ENCODE assay signal across 14 cellular contexts in genomic region chr12:93449277-93449676, GRCh38. TPM values are rescaled to one million over a fixed set of nuclear protein-coding genes. Genes with fewer than 3 reads are reported as not detected.
DNase-seq lines count a peak whose midpoint lies in the region; ATAC-seq and TF ChIP-seq lines count a peak whose summit lies in the region.
"Had no signal": no experiment of that assay in that cellular context is flagged by ENCODE, and none has a peak within 500 bp of the region (broad histone marks: within the 10 kb centered on the region; RNA-seq: fewer than 3 reads in every experiment).

No MANE protein-coding gene starts in this region.

- H3K36me3 ChIP-seq in heart right ventricle = no peaks in the 10 kb centered on the region
- H3K36me3 ChIP-seq: neutrophil had no signal

- H3K27ac ChIP-seq in heart right ventricle = no peak overlapping the region
- H3K27ac ChIP-seq: coronary artery, neutrophil had no signal

- peak overlapping the region in 1 of 6 donors; percentile 71 for H3K27ac Mint-ChIP-seq in naive B cell
- H3K27ac Mint-ChIP-seq: WTC11 had no signal

- intact Hi-C loops in heart right ventricle (cut with DNase I) = no loop called here

- in situ Hi-C loops in G401 (cut with HindIII; ENCODE audit: low sequenced_read_pairs) = no loop called here

- no peaks in the 10 kb centered on the region for H3K9me3 ChIP-seq in heart right ventricle
- H3K9me3 ChIP-seq: neutrophil had no signal

- H3K27me3 Mint-ChIP-seq in naive B cell = peaks cover 0 to 3% (median 0%) of the 10 kb centered on the region in 3 donors

- no peak for TF ChIP-seq CTCF in heart right ventricle (IDR thresholded peaks at IDR 0.05)

- peaks cover 0 to 3% (median 0%) of the 10 kb centered on the region in 7 donors for H3K27me3 ChIP-seq in heart right ventricle
- H3K27me3 ChIP-seq: neutrophil had no signal

- no peaks in the 10 kb centered on the region for H3K36me3 Mint-ChIP-seq in naive B cell
- H3K36me3 Mint-ChIP-seq: WTC11 had no signal

- H3K4me3 ChIP-seq in heart right ventricle = no peak overlapping the region
- H3K4me3 ChIP-seq: coronary artery had no signal

- H3K4me1 Mint-ChIP-seq in naive B cell = peaks cover 9 to 19% (median 12%) of the 10 kb centered on the region in 3 donors
- H3K4me1 Mint-ChIP-seq: WTC11 had no signal

- WGBS in heart right ventricle, 2 donors = 83 to 97% methylated on average over 1 of the region's 1 CpG

- peak overlapping the region in 2 of 8 donors; percentile 18 to 26 for H3K4me3 Mint-ChIP-seq in naive B cell
- H3K4me3 Mint-ChIP-seq: WTC11 had no signal

- peaks cover 0 to 2% (median 0%) of the 10 kb centered on the region in 7 donors for H3K9me3 Mint-ChIP-seq in naive B cell

- H3K4me1 ChIP-seq in heart right ventricle = peaks cover 0 to 4% (median 0%) of the 10 kb centered on the region in 9 donors

- peak; percentile 25 for DNase-seq in naive B cell
- no peak for DNase-seq in SK-N-DZ (ENCODE audit: low spot score)
- no peak for DNase-seq in heart right ventricle
- DNase-seq in G401 (ENCODE audit: low spot score) = no peak
- DNase-seq: DMS79, foreskin melanocyte, NCI-H1694 treated with DMSO at 0.1 percent for 48 hours had no signal

- peak; percentile 71 for ATAC-seq in GM18867 (IDR thresholded peaks at IDR 0.05; ENCODE audit: unreplicated experiment)
- ATAC-seq in GM21447 (IDR thresholded peaks at IDR 0.05; ENCODE audit: unreplicated experiment) = peak; percentile 92
- peak; percentile 91 for ATAC-seq in HG03175 (IDR thresholded peaks at IDR 0.05; ENCODE audit: unreplicated experiment)
- ATAC-seq in naive B cell (ENCODE audit: low read depth in 2 of 2) = peak; percentile 92 to 98
- no peak for ATAC-seq in heart right ventricle
- ATAC-seq: Panc1, WTC11 had no signal

RNA-seq across cellular contexts. Expression of gene UBE2N, which starts 7.5 kb away (rescaled TPM):
- polyA plus RNA-seq in naive B cell (ENCODE audit: low read depth in 6 of 6) = 100 to 1,000 TPM; 152 to 210 (median 157) TPM
- 101 and 116 TPM in 2 replicates for polyA plus RNA-seq in SK-N-DZ (2014; cell fraction: cytosol; rRNA removed)
- 59.6 and 62.3 TPM in 2 replicates for polyA plus RNA-seq in SK-N-DZ (2014; cell fraction: nucleus; rRNA removed)
- total RNA-seq in heart right ventricle = 100 to 1,000 TPM in 1 of 10 donors, 10 to 100 TPM in 9; 86.3 to 109 (median 96.7) TPM
- 10 to 100 TPM; 35.5 to 76.0 TPM for polyA plus RNA-seq in heart right ventricle
- 116 and 119 TPM in 2 replicates for total RNA-seq in G401 (2014; rRNA removed; shearing (Covaris generic))

RNA-seq across cellular contexts. Expression of gene MRPL42, which starts 18.0 kb away (rescaled TPM):
- polyA plus RNA-seq in naive B cell (ENCODE audit: low read depth in 6 of 6) (10 to 100 TPM; 80.8 to 98.2 (median 87.9) TPM), heart right ventricle (10 to 100 TPM; 17.4 to 33.2 TPM)
- 162 and 170 TPM in 2 replicates for polyA plus RNA-seq in SK-N-DZ (2014; cell fraction: cytosol; rRNA removed)
- 87.2 and 107 TPM in 2 replicates for polyA plus RNA-seq in SK-N-DZ (2014; cell fraction: nucleus; rRNA removed)
- 10 to 100 TPM; 34.1 to 59.6 (median 45.7) TPM for total RNA-seq in heart right ventricle
- 159 and 173 TPM in 2 replicates for total RNA-seq in G401 (2014; rRNA removed; shearing (Covaris generic))

Comparison
In these comparisons a context has a peak if more than half of its experiments do, and no peak if none do; other contexts are left out.
1. ATAC-seq: peak in GM18867 (single experiment), GM21447 (single experiment), HG03175 (single experiment) and naive B cell (2 of 2); none in heart right ventricle (0 of 8).